1 cellular context compared by ENCODE assay signal in the genomic region with DNA sequence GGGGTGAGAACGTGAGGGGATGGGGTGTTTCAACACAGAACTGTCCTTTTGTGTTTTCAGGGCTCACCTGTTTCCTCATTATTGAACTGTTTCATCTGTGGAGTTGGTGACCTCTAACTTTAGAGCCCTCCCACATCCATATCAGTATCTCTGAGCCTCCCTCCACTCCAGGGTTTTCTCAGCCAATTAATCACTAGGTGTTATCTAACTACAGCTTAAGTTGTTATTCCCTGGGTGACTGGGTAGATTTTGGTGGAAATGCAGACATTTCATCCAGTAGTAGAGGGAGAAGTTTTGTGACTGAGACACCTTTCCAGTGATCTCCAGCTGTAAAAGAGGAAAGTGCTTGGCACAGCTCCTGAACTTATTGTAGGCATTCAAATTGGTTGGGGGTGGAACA.
TF ChIP-seq lines count a peak whose summit lies in the region.

No MANE protein-coding gene starts in this region.

TF ChIP-seq in K562, 482 proteins besides CTCF, POLR2A, EP300 and RAD21 (continued from another document):
- TF ChIP-seq, protein P1, sequence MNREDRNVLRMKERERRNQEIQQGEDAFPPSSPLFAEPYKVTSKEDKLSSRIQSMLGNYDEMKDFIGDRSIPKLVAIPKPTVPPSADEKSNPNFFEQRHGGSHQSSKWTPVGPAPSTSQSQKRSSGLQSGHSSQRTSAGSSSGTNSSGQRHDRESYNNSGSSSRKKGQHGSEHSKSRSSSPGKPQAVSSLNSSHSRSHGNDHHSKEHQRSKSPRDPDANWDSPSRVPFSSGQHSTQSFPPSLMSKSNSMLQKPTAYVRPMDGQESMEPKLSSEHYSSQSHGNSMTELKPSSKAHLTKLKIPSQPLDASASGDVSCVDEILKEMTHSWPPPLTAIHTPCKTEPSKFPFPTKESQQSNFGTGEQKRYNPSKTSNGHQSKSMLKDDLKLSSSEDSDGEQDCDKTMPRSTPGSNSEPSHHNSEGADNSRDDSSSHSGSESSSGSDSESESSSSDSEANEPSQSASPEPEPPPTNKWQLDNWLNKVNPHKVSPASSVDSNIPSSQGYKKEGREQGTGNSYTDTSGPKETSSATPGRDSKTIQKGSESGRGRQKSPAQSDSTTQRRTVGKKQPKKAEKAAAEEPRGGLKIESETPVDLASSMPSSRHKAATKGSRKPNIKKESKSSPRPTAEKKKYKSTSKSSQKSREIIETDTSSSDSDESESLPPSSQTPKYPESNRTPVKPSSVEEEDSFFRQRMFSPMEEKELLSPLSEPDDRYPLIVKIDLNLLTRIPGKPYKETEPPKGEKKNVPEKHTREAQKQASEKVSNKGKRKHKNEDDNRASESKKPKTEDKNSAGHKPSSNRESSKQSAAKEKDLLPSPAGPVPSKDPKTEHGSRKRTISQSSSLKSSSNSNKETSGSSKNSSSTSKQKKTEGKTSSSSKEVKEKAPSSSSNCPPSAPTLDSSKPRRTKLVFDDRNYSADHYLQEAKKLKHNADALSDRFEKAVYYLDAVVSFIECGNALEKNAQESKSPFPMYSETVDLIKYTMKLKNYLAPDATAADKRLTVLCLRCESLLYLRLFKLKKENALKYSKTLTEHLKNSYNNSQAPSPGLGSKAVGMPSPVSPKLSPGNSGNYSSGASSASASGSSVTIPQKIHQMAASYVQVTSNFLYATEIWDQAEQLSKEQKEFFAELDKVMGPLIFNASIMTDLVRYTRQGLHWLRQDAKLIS (CRISPR knock-in tag; IDR thresholded peaks at IDR 0.05): no peak
- TF ChIP-seq, protein P2, sequence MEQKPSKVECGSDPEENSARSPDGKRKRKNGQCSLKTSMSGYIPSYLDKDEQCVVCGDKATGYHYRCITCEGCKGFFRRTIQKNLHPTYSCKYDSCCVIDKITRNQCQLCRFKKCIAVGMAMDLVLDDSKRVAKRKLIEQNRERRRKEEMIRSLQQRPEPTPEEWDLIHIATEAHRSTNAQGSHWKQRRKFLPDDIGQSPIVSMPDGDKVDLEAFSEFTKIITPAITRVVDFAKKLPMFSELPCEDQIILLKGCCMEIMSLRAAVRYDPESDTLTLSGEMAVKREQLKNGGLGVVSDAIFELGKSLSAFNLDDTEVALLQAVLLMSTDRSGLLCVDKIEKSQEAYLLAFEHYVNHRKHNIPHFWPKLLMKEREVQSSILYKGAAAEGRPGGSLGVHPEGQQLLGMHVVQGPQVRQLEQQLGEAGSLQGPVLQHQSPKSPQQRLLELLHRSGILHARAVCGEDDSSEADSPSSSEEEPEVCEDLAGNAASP (IDR thresholded peaks at IDR 0.05): no peak
- TF ChIP-seq, protein P3, sequence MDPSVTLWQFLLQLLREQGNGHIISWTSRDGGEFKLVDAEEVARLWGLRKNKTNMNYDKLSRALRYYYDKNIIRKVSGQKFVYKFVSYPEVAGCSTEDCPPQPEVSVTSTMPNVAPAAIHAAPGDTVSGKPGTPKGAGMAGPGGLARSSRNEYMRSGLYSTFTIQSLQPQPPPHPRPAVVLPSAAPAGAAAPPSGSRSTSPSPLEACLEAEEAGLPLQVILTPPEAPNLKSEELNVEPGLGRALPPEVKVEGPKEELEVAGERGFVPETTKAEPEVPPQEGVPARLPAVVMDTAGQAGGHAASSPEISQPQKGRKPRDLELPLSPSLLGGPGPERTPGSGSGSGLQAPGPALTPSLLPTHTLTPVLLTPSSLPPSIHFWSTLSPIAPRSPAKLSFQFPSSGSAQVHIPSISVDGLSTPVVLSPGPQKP (CRISPR knock-in tag; IDR thresholded peaks at IDR 0.05): no peak
- TF ChIP-seq ZNF431 (CRISPR knock-in tag; IDR thresholded peaks at IDR 0.05) (no peak), ATF1 (CRISPR knock-in tag; IDR thresholded peaks at IDR 0.05) (no peak), ATF1 (tag; IDR thresholded peaks at IDR 0.05) (no peak)
- TF ChIP-seq, protein P4, sequence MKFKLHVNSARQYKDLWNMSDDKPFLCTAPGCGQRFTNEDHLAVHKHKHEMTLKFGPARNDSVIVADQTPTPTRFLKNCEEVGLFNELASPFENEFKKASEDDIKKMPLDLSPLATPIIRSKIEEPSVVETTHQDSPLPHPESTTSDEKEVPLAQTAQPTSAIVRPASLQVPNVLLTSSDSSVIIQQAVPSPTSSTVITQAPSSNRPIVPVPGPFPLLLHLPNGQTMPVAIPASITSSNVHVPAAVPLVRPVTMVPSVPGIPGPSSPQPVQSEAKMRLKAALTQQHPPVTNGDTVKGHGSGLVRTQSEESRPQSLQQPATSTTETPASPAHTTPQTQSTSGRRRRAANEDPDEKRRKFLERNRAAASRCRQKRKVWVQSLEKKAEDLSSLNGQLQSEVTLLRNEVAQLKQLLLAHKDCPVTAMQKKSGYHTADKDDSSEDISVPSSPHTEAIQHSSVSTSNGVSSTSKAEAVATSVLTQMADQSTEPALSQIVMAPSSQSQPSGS (CRISPR knock-in tag; IDR thresholded peaks at IDR 0.05): no peak
- TF ChIP-seq, protein P5, sequence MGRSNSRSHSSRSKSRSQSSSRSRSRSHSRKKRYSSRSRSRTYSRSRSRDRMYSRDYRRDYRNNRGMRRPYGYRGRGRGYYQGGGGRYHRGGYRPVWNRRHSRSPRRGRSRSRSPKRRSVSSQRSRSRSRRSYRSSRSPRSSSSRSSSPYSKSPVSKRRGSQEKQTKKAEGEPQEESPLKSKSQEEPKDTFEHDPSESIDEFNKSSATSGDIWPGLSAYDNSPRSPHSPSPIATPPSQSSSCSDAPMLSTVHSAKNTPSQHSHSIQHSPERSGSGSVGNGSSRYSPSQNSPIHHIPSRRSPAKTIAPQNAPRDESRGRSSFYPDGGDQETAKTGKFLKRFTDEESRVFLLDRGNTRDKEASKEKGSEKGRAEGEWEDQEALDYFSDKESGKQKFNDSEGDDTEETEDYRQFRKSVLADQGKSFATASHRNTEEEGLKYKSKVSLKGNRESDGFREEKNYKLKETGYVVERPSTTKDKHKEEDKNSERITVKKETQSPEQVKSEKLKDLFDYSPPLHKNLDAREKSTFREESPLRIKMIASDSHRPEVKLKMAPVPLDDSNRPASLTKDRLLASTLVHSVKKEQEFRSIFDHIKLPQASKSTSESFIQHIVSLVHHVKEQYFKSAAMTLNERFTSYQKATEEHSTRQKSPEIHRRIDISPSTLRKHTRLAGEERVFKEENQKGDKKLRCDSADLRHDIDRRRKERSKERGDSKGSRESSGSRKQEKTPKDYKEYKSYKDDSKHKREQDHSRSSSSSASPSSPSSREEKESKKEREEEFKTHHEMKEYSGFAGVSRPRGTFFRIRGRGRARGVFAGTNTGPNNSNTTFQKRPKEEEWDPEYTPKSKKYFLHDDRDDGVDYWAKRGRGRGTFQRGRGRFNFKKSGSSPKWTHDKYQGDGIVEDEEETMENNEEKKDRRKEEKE (IDR thresholded peaks at IDR 0.05; ENCODE audit: borderline replicate concordance in 1 of 2, control insufficient read depth in 1 of 2, low read depth in 2 of 2, low read length in 1 of 2): no peak
- TF ChIP-seq, protein P6, sequence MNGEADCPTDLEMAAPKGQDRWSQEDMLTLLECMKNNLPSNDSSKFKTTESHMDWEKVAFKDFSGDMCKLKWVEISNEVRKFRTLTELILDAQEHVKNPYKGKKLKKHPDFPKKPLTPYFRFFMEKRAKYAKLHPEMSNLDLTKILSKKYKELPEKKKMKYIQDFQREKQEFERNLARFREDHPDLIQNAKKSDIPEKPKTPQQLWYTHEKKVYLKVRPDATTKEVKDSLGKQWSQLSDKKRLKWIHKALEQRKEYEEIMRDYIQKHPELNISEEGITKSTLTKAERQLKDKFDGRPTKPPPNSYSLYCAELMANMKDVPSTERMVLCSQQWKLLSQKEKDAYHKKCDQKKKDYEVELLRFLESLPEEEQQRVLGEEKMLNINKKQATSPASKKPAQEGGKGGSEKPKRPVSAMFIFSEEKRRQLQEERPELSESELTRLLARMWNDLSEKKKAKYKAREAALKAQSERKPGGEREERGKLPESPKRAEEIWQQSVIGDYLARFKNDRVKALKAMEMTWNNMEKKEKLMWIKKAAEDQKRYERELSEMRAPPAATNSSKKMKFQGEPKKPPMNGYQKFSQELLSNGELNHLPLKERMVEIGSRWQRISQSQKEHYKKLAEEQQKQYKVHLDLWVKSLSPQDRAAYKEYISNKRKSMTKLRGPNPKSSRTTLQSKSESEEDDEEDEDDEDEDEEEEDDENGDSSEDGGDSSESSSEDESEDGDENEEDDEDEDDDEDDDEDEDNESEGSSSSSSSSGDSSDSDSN (IDR thresholded peaks at IDR 0.05; ENCODE audit: borderline replicate concordance in 1 of 2, low read depth in 2 of 2, low read length in 2 of 2): no peak
- TF ChIP-seq, protein P7, sequence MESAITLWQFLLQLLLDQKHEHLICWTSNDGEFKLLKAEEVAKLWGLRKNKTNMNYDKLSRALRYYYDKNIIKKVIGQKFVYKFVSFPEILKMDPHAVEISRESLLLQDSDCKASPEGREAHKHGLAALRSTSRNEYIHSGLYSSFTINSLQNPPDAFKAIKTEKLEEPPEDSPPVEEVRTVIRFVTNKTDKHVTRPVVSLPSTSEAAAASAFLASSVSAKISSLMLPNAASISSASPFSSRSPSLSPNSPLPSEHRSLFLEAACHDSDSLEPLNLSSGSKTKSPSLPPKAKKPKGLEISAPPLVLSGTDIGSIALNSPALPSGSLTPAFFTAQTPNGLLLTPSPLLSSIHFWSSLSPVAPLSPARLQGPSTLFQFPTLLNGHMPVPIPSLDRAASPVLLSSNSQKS (CRISPR knock-in tag; IDR thresholded peaks at IDR 0.05): no peak
